Comparison of ENCODE assay signal across 17 cellular contexts in the genomic region with DNA sequence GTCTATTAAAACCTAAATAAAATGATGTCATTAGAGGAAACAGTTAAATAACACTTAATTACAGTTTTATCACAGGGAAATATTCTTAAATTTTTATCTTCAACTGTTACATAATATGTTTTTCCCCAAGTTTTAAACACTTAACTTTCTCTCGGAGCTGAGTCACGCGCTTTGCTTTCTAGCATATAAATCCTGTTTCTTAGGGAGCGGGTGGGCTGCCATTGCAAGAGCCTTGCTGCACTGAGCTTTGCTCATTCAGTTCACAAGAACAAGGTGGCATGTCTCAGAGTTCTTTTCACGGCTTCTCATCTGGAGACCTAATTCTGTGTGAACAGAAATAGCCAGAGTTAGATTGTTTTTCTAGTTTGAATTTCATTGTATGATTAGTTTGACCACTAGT.
DNase-seq lines count a peak whose midpoint lies in the region; ATAC-seq, FAIRE-seq and TF ChIP-seq lines count a peak whose summit lies in the region.
"Had no signal": no experiment of that assay in that cellular context is flagged by ENCODE, and none has a peak within 500 bp of the region (broad histone marks: within the 10 kb centered on the region; RNA-seq: fewer than 3 reads in every experiment).

No MANE protein-coding gene starts in this region.

- 96% methylated on average over 5 of the region's 5 CpGs for WGBS in pancreas, 2 donors

- intact Hi-C loops in pancreas (cut with DNase I): no loop called here
- intact Hi-C loops in activated T-helper 1 cell treated with anti-CD3 and anti-CD28 coated beads, Interleukin-12 subunit alpha, Interleukin-12 subunit beta, Interleukin-2, Interleukin-4 antibody, amounts not matched to agents 30 ng/mL and 10 ng/mL and 1 ng/mL, durations not matched to agents 14 hours and 24 hours and 36 hours (cut with micrococcal nuclease): no loop called here

- no peak overlapping the region for H3K27ac Mint-ChIP-seq in activated T-helper 1 cell treated with anti-CD3 and anti-CD28 coated beads, Interleukin-12 subunit alpha, Interleukin-12 subunit beta, Interleukin-2, Interleukin-4 antibody, amounts not matched to agents 30 ng/mL and 10 ng/mL and 1 ng/mL, durations not matched to agents 14 hours and 24 hours and 36 hours
- H3K27ac Mint-ChIP-seq: CD8-positive, alpha-beta memory T cell had no signal

- H3K4me3 Mint-ChIP-seq in activated T-helper 1 cell treated with anti-CD3 and anti-CD28 coated beads, Interleukin-12 subunit alpha, Interleukin-12 subunit beta, Interleukin-2, Interleukin-4 antibody, amounts not matched to agents 30 ng/mL and 10 ng/mL and 1 ng/mL, durations not matched to agents 14 hours and 24 hours and 36 hours: no peak overlapping the region
- H3K4me3 Mint-ChIP-seq: CD8-positive, alpha-beta memory T cell had no signal

- H3K27me3 Mint-ChIP-seq in activated T-helper 1 cell treated with anti-CD3 and anti-CD28 coated beads, Interleukin-12 subunit alpha, Interleukin-12 subunit beta, Interleukin-2, Interleukin-4 antibody, amounts not matched to agents 30 ng/mL and 10 ng/mL and 1 ng/mL, durations not matched to agents 14 hours and 24 hours and 36 hours (ENCODE audit: insufficient read depth): no peaks in the 10 kb centered on the region
- H3K27me3 Mint-ChIP-seq: CD8-positive, alpha-beta memory T cell had no signal

- no peak for TF ChIP-seq CTCF in pancreas (IDR thresholded peaks at IDR 0.05)

- DNase-seq in NCI-H69 (lab: John Stamatoyannopoulos, UW): peak; percentile 10
- peak in 30 of 61 donors; percentile 7 to 83 (median 31) for DNase-seq in caudate nucleus (lab: John Stamatoyannopoulos, UW)
- DNase-seq in inferior parietal cortex (ENCODE audit: extremely low spot score): peak; percentile 29
- peak; percentile 18 for DNase-seq in renal cortical epithelial cell (ENCODE audit: low read depth)
- DNase-seq in GM19240 (ENCODE audit: insufficient read length, low spot score): no peak
- no peak for DNase-seq in pancreas
- no peak for DNase-seq in activated T-helper 1 cell treated with anti-CD3 and anti-CD28 coated beads, Interleukin-12 subunit alpha, Interleukin-12 subunit beta, Interleukin-2, Interleukin-4 antibody, amounts not matched to agents 30 ng/mL and 10 ng/mL and 1 ng/mL, durations not matched to agents 14 hours and 24 hours and 36 hours (ENCODE audit: low spot score)
- DNase-seq: 8988T; AML-193; Caco-2; CD8-positive, alpha-beta memory T cell; DND-41; GDM1 had no signal

- H3K4me1 Mint-ChIP-seq in activated T-helper 1 cell treated with anti-CD3 and anti-CD28 coated beads, Interleukin-12 subunit alpha, Interleukin-12 subunit beta, Interleukin-2, Interleukin-4 antibody, amounts not matched to agents 30 ng/mL and 10 ng/mL and 1 ng/mL, durations not matched to agents 14 hours and 24 hours and 36 hours (ENCODE audit: low read depth): no peaks in the 10 kb centered on the region

- no peak for FAIRE-seq in pancreas (lab: Jason Lieb, UNC)
- FAIRE-seq: GM12892 had no signal

- ATAC-seq in pancreas: no peak
- ATAC-seq: HCT116 had no signal

- no peaks in the 10 kb centered on the region for H3K9me3 Mint-ChIP-seq in activated T-helper 1 cell treated with anti-CD3 and anti-CD28 coated beads, Interleukin-12 subunit alpha, Interleukin-12 subunit beta, Interleukin-2, Interleukin-4 antibody, amounts not matched to agents 30 ng/mL and 10 ng/mL and 1 ng/mL, durations not matched to agents 14 hours and 24 hours and 36 hours
- H3K9me3 Mint-ChIP-seq: CD8-positive, alpha-beta memory T cell had no signal

- peaks cover 4% of the 10 kb centered on the region for H3K36me3 Mint-ChIP-seq in activated T-helper 1 cell treated with anti-CD3 and anti-CD28 coated beads, Interleukin-12 subunit alpha, Interleukin-12 subunit beta, Interleukin-2, Interleukin-4 antibody, amounts not matched to agents 30 ng/mL and 10 ng/mL and 1 ng/mL, durations not matched to agents 14 hours and 24 hours and 36 hours (ENCODE audit: low read depth)

- no peaks in the 10 kb centered on the region for H3K27me3 ChIP-seq in pancreas
- H3K27me3 ChIP-seq: BLaER1 had no signal

- no peaks in the 10 kb centered on the region for H3K9me3 ChIP-seq in pancreas
- H3K9me3 ChIP-seq: BLaER1, Caco-2 had no signal

- H3K36me3 ChIP-seq in pancreas: no peaks in the 10 kb centered on the region

- peaks cover 0 to 6% (median 0%) of the 10 kb centered on the region in 3 donors for H3K4me1 ChIP-seq in pancreas
- H3K4me1 ChIP-seq: BLaER1, Caco-2 had no signal

- H3K4me3 ChIP-seq in pancreas: no peak overlapping the region
- H3K4me3 ChIP-seq: BLaER1 had no signal

- H3K27ac ChIP-seq in caudate nucleus (ENCODE audit: low read depth, low read length) (peak overlapping the region; percentile 52), pancreas (no peak overlapping the region)
- H3K27ac ChIP-seq: BLaER1, HL-60 had no signal

Comparison
In these comparisons a context has a peak if more than half of its experiments do, and no peak if none do; other contexts are left out.
1. DNase-seq: peak in NCI-H69 (single experiment), inferior parietal cortex (single experiment) and renal cortical epithelial cell (single experiment); none in GM19240 (single experiment), pancreas (0 of 6) and activated T-helper 1 cell treated with anti-CD3 and anti-CD28 coated beads, Interleukin-12 subunit alpha, Interleukin-12 subunit beta, Interleukin-2, Interleukin-4 antibody, amounts not matched to agents 30 ng/mL and 10 ng/mL and 1 ng/mL, durations not matched to agents 14 hours and 24 hours and 36 hours (single experiment).